11 cellular contexts compared by ENCODE assay signal in genomic region chr3:44468572-44469520, GRCh38. TPM values are rescaled to one million over a fixed set of nuclear protein-coding genes. Genes with fewer than 3 reads are reported as not detected.
DNase-seq lines count a peak whose midpoint lies in the region; ATAC-seq and TF ChIP-seq lines count a peak whose summit lies in the region.
"Had no signal": no experiment of that assay in that cellular context is flagged by ENCODE, and none has a peak within 500 bp of the region (broad histone marks: within the 10 kb centered on the region; RNA-seq: fewer than 3 reads in every experiment).

No MANE protein-coding gene starts in this region.

- H3K27ac Mint-ChIP-seq in activated CD8-positive, alpha-beta T cell treated with anti-CD3 and anti-CD28 coated beads for 36 hours = no peak overlapping the region
- H3K27ac Mint-ChIP-seq in activated CD8-positive, alpha-beta T cell treated with anti-CD3 and anti-CD28 coated beads, Interleukin-2, amount 10 ng/mL, durations not matched to agents 7 days and 5 days = no peak overlapping the region
- H3K27ac Mint-ChIP-seq: activated CD8-positive, alpha-beta memory T cell treated with anti-CD3 and anti-CD28 coated beads, Interleukin-2, amount 10 ng/mL, durations not matched to agents 7 days and 5 days; B cell had no signal

- CTCF ChIA-PET in activated CD8-positive, alpha-beta T cell treated with anti-CD3 and anti-CD28 coated beads for 36 hours (lab: Charles Lee) = no interaction called here
- CTCF ChIA-PET in activated CD8-positive, alpha-beta T cell treated with anti-CD3 and anti-CD28 coated beads, Interleukin-2, amount 10 ng/mL, durations not matched to agents 7 days and 5 days (lab: Charles Lee) = no interaction called here

- ATAC-seq in activated CD8-positive, alpha-beta T cell treated with anti-CD3 and anti-CD28 coated beads for 36 hours = no peak
- no peak for ATAC-seq in activated CD8-positive, alpha-beta T cell treated with anti-CD3 and anti-CD28 coated beads, Interleukin-2, amount 10 ng/mL, durations not matched to agents 7 days and 5 days
- no peak for ATAC-seq in GM21737 (IDR thresholded peaks at IDR 0.05; ENCODE audit: unreplicated experiment)
- ATAC-seq: activated CD8-positive, alpha-beta memory T cell treated with anti-CD3 and anti-CD28 coated beads, Interleukin-2, amount 10 ng/mL, durations not matched to agents 7 days and 5 days; pancreas had no signal

- no peak for TF ChIP-seq CTCF in activated CD8-positive, alpha-beta T cell treated with anti-CD3 and anti-CD28 coated beads for 36 hours (IDR thresholded peaks at IDR 0.05)

- intact Hi-C loops in activated CD8-positive, alpha-beta T cell treated with anti-CD3 and anti-CD28 coated beads for 36 hours (cut with micrococcal nuclease) = no loop called here

- peak; percentile 28 for DNase-seq in activated CD8-positive, alpha-beta T cell treated with anti-CD3 and anti-CD28 coated beads for 36 hours
- no peak for DNase-seq in activated CD8-positive, alpha-beta T cell treated with anti-CD3 and anti-CD28 coated beads, Interleukin-2, amount 10 ng/mL, durations not matched to agents 7 days and 5 days
- DNase-seq in activated T-cell treated with anti-CD3 and anti-CD28 coated beads, Interleukin-2, amount 50 U/mL, for 48 hours = peak; percentile 61 to 66
- DNase-seq in iPS-NIHi11 (ENCODE audit: low spot score) (peak; percentile 33), cerebellar nuclear complex (lab: John Stamatoyannopoulos, UW) (no peak), midbrain (lab: John Stamatoyannopoulos, UW) (no peak)
- DNase-seq in stimulated activated CD4-positive, alpha-beta T cell treated with anti-CD3 and anti-CD28 coated beads, Interleukin-4, amount 100 ng/mL, for 4 hours = peak; percentile 22 to 29
- DNase-seq: activated CD8-positive, alpha-beta memory T cell treated with anti-CD3 and anti-CD28 coated beads, Interleukin-2, amount 10 ng/mL, durations not matched to agents 7 days and 5 days; pancreas had no signal

- H3K27me3 Mint-ChIP-seq in activated CD8-positive, alpha-beta T cell treated with anti-CD3 and anti-CD28 coated beads for 36 hours = no peaks in the 10 kb centered on the region
- no peaks in the 10 kb centered on the region for H3K27me3 Mint-ChIP-seq in activated CD8-positive, alpha-beta T cell treated with anti-CD3 and anti-CD28 coated beads, Interleukin-2, amount 10 ng/mL, durations not matched to agents 7 days and 5 days (ENCODE audit: low read depth)
- H3K27me3 Mint-ChIP-seq: activated CD8-positive, alpha-beta memory T cell treated with anti-CD3 and anti-CD28 coated beads, Interleukin-2, amount 10 ng/mL, durations not matched to agents 7 days and 5 days; B cell had no signal

- H3K9me3 Mint-ChIP-seq in activated CD8-positive, alpha-beta T cell treated with anti-CD3 and anti-CD28 coated beads for 36 hours = no peaks in the 10 kb centered on the region
- H3K9me3 Mint-ChIP-seq in activated CD8-positive, alpha-beta T cell treated with anti-CD3 and anti-CD28 coated beads, Interleukin-2, amount 10 ng/mL, durations not matched to agents 7 days and 5 days (ENCODE audit: insufficient read depth) = no peaks in the 10 kb centered on the region

- peaks cover 37% of the 10 kb centered on the region for H3K4me1 Mint-ChIP-seq in activated CD8-positive, alpha-beta T cell treated with anti-CD3 and anti-CD28 coated beads for 36 hours (ENCODE audit: low read depth)
- peaks cover 10% of the 10 kb centered on the region for H3K4me1 Mint-ChIP-seq in activated CD8-positive, alpha-beta T cell treated with anti-CD3 and anti-CD28 coated beads, Interleukin-2, amount 10 ng/mL, durations not matched to agents 7 days and 5 days (ENCODE audit: low read depth)

- POLR2A ChIA-PET in activated CD8-positive, alpha-beta T cell treated with anti-CD3 and anti-CD28 coated beads for 36 hours (lab: Charles Lee) = no interaction called here
- POLR2A ChIA-PET in activated CD8-positive, alpha-beta T cell treated with anti-CD3 and anti-CD28 coated beads, Interleukin-2, amount 10 ng/mL, durations not matched to agents 7 days and 5 days (lab: Charles Lee) = no interaction called here

- peaks cover 28% of the 10 kb centered on the region for H3K36me3 Mint-ChIP-seq in activated CD8-positive, alpha-beta T cell treated with anti-CD3 and anti-CD28 coated beads for 36 hours (ENCODE audit: low read depth)
- H3K36me3 Mint-ChIP-seq in activated CD8-positive, alpha-beta T cell treated with anti-CD3 and anti-CD28 coated beads, Interleukin-2, amount 10 ng/mL, durations not matched to agents 7 days and 5 days (ENCODE audit: low read depth) = peaks cover 47% of the 10 kb centered on the region

- no peak overlapping the region for H3K4me3 Mint-ChIP-seq in activated CD8-positive, alpha-beta T cell treated with anti-CD3 and anti-CD28 coated beads for 36 hours
- no peak overlapping the region for H3K4me3 Mint-ChIP-seq in activated CD8-positive, alpha-beta T cell treated with anti-CD3 and anti-CD28 coated beads, Interleukin-2, amount 10 ng/mL, durations not matched to agents 7 days and 5 days
- H3K4me3 Mint-ChIP-seq: activated CD8-positive, alpha-beta memory T cell treated with anti-CD3 and anti-CD28 coated beads, Interleukin-2, amount 10 ng/mL, durations not matched to agents 7 days and 5 days; B cell had no signal

RNA-seq across cellular contexts. Expression of gene ZNF445, which starts 8.6 kb away (rescaled TPM):
- total RNA-seq in activated CD8-positive, alpha-beta T cell treated with anti-CD3 and anti-CD28 coated beads for 36 hours = 10 to 100 TPM; 16.3 to 18.4 TPM
- 10 to 100 TPM; 25.6 to 26.7 TPM for total RNA-seq in activated CD8-positive, alpha-beta T cell treated with anti-CD3 and anti-CD28 coated beads, Interleukin-2, amount 10 ng/mL, durations not matched to agents 7 days and 5 days

Comparison
In these comparisons a context has a peak if more than half of its experiments do, and no peak if none do; other contexts are left out.
1. DNase-seq: peak in activated CD8-positive, alpha-beta T cell treated with anti-CD3 and anti-CD28 coated beads for 36 hours (single experiment), activated T-cell treated with anti-CD3 and anti-CD28 coated beads, Interleukin-2, amount 50 U/mL, for 48 hours (2 of 2), iPS-NIHi11 (single experiment) and stimulated activated CD4-positive, alpha-beta T cell treated with anti-CD3 and anti-CD28 coated beads, Interleukin-4, amount 100 ng/mL, for 4 hours (2 of 2); none in activated CD8-positive, alpha-beta T cell treated with anti-CD3 and anti-CD28 coated beads, Interleukin-2, amount 10 ng/mL, durations not matched to agents 7 days and 5 days (single experiment), cerebellar nuclear complex (0 of 2) and midbrain (single experiment).